In genomic region chr2:19369341-19369955, GRCh38 we compare ENCODE assay signal across 1 cellular context.
A peak's percentile ranks its signal among the peaks of the same experiment; 100 is the strongest.
TF ChIP-seq lines count a peak whose summit lies in the region.

No MANE protein-coding gene starts in this region.

TF ChIP-seq in HepG2, 621 proteins besides CTCF, POLR2A, EP300 and RAD21 (continued from another document):
- TF ChIP-seq, protein P1, sequence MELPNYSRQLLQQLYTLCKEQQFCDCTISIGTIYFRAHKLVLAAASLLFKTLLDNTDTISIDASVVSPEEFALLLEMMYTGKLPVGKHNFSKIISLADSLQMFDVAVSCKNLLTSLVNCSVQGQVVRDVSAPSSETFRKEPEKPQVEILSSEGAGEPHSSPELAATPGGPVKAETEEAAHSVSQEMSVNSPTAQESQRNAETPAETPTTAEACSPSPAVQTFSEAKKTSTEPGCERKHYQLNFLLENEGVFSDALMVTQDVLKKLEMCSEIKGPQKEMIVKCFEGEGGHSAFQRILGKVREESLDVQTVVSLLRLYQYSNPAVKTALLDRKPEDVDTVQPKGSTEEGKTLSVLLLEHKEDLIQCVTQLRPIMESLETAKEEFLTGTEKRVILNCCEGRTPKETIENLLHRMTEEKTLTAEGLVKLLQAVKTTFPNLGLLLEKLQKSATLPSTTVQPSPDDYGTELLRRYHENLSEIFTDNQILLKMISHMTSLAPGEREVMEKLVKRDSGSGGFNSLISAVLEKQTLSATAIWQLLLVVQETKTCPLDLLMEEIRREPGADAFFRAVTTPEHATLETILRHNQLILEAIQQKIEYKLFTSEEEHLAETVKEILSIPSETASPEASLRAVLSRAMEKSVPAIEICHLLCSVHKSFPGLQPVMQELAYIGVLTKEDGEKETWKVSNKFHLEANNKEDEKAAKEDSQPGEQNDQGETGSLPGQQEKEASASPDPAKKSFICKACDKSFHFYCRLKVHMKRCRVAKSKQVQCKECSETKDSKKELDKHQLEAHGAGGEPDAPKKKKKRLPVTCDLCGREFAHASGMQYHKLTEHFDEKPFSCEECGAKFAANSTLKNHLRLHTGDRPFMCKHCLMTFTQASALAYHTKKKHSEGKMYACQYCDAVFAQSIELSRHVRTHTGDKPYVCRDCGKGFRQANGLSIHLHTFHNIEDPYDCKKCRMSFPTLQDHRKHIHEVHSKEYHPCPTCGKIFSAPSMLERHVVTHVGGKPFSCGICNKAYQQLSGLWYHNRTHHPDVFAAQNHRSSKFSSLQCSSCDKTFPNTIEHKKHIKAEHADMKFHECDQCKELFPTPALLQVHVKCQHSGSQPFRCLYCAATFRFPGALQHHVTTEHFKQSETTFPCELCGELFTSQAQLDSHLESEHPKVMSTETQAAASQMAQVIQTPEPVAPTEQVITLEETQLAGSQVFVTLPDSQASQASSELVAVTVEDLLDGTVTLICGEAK (IDR thresholded peaks at IDR 0.05) = no peak
- TF ChIP-seq, protein P1 (CRISPR knock-in tag; IDR thresholded peaks at IDR 0.05) = no peak
- TF ChIP-seq HOXA9 (CRISPR knock-in tag; IDR thresholded peaks at IDR 0.05; ENCODE audit: borderline replicate concordance) = no peak
- TF ChIP-seq STAG1 (CRISPR knock-in tag; IDR thresholded peaks at IDR 0.05) = peak; percentile 75
- no peak for TF ChIP-seq ASH2L (IDR thresholded peaks at IDR 0.05; ENCODE audit: insufficient read length, low read depth, low read length)
- no peak for TF ChIP-seq ZC3H13 (CRISPR knock-in tag; IDR thresholded peaks at IDR 0.05)
- peak; percentile 62 for TF ChIP-seq SMC3 (IDR thresholded peaks at IDR 0.05; ENCODE audit: low read length)
